Comparison of ENCODE assay signal across 1 cellular context in genomic region chr22:30196867-30197336, GRCh38.
TF ChIP-seq lines count a peak whose summit lies in the region.

No MANE protein-coding gene starts in this region.

TF ChIP-seq in SK-N-SH, 30 proteins besides CTCF, POLR2A, EP300 and RAD21 (continued from another document):
- no peak for TF ChIP-seq ZBTB33 (IDR thresholded peaks at IDR 0.05; ENCODE audit: borderline replicate concordance, low read depth)
- TF ChIP-seq FOSL2 (IDR thresholded peaks at IDR 0.05; ENCODE audit: borderline replicate concordance, low read depth) = no peak
- no peak for TF ChIP-seq PBX3 (IDR thresholded peaks at IDR 0.05)
- TF ChIP-seq NRF1 (IDR thresholded peaks at IDR 0.05; ENCODE audit: low read depth, low read length) = no peak
- no peak for TF ChIP-seq YY1 (IDR thresholded peaks at IDR 0.05; ENCODE audit: low read depth)
- no peak for TF ChIP-seq MAX (IDR thresholded peaks at IDR 0.05; ENCODE audit: low read depth)
